8 cellular contexts compared by ENCODE assay signal in genomic region chr10:28668363-28669226, GRCh38. TPM values are rescaled to one million over a fixed set of nuclear protein-coding genes. Genes with fewer than 3 reads are reported as not detected.
DNase-seq lines count a peak whose midpoint lies in the region; TF ChIP-seq lines count a peak whose summit lies in the region.

No MANE protein-coding gene starts in this region.

- dilution Hi-C loops in mammary epithelial cell (cut with HindIII; ENCODE audit: low sequenced_read_pairs), result no loop called here

- no peak overlapping the region for H3K27ac ChIP-seq in mammary epithelial cell (ENCODE audit: insufficient read depth, low read depth, low read length)

- H3K4me3 ChIP-seq in mammary epithelial cell (replicated peaks in 1 of 3; ENCODE audit: insufficient read depth in 1 of 3, low read depth in 2 of 3, low read length in 3 of 3), result peak overlapping the region; percentile 43 to 45 (median 44)

- H3K36me3 ChIP-seq in mammary epithelial cell (ENCODE audit: insufficient read depth, low read length), result no peaks in the 10 kb centered on the region

- TF ChIP-seq CTCF in mammary epithelial cell (conservative IDR thresholded peaks at IDR 0.05 in 1 of 2, IDR thresholded peaks at IDR 0.05 in 1 of 2; ENCODE audit: extremely low read depth in 1 of 2, insufficient read depth in 1 of 2, low read depth in 1 of 2, low read length in 2 of 2), result no peak

- H3K4me1 Mint-ChIP-seq in T-helper 1 cell treated with Interleukin-12 subunit alpha and Interleukin-12 subunit beta and Interleukin-4 antibody, amounts not matched to agents 30 μg/mL and 1 μg/mL, for 36 hours (ENCODE audit: low read depth), result peaks cover 7% of the 10 kb centered on the region

- H4K20me1 ChIP-seq in mammary epithelial cell (ENCODE audit: insufficient read depth, low read length), result no peaks in the 10 kb centered on the region

- H3K9me3 Mint-ChIP-seq in T-helper 1 cell treated with Interleukin-12 subunit alpha and Interleukin-12 subunit beta and Interleukin-4 antibody, amounts not matched to agents 30 μg/mL and 1 μg/mL, for 36 hours, result no peaks in the 10 kb centered on the region

- BruUV-seq in mammary epithelial cell (replicated peaks; lab: Mats Ljungman, UMichigan), result no TSS peak

- 3% methylated on average over 31 of the region's 59 CpGs for WGBS in mammary epithelial cell (ENCODE audit: low coverage, missing lambda C conversion rate)

- intact Hi-C loops in mammary epithelial cell (cut with micrococcal nuclease), result no loop called here

- no peaks in the 10 kb centered on the region for H3K79me2 ChIP-seq in mammary epithelial cell (ENCODE audit: insufficient read depth, low read length)

- H3K4me2 ChIP-seq in mammary epithelial cell (ENCODE audit: insufficient read depth, low read depth, low read length), result peak overlapping the region; percentile 89

- in situ Hi-C loops in mammary epithelial cell (cut with MboI; ENCODE audit: low sequenced_read_pairs in 2 of 2), result loop anchor here (10.0 kb wide), 3 partner anchors 316 to 636 kb away; no protein-coding TSS in a partner anchor

- H3K9me3 ChIP-seq in mammary epithelial cell (replicated peaks; ENCODE audit: insufficient read depth, low read length), result no peaks in the 10 kb centered on the region

- peak overlapping the region; percentile 79 for H3K4me3 Mint-ChIP-seq in T-helper 1 cell treated with Interleukin-12 subunit alpha and Interleukin-12 subunit beta and Interleukin-4 antibody, amounts not matched to agents 30 μg/mL and 1 μg/mL, for 36 hours

- H3K9ac ChIP-seq in mammary epithelial cell (ENCODE audit: insufficient read depth, low read length), result no peak overlapping the region

- H3K27me3 Mint-ChIP-seq in T-helper 1 cell treated with Interleukin-12 subunit alpha and Interleukin-12 subunit beta and Interleukin-4 antibody, amounts not matched to agents 30 μg/mL and 1 μg/mL, for 36 hours (ENCODE audit: low read depth), result peaks cover 83% of the 10 kb centered on the region

- H2AFZ ChIP-seq in mammary epithelial cell (ENCODE audit: low read depth, low read length), result peak overlapping the region; percentile 91

- H3K36me3 Mint-ChIP-seq in T-helper 1 cell treated with Interleukin-12 subunit alpha and Interleukin-12 subunit beta and Interleukin-4 antibody, amounts not matched to agents 30 μg/mL and 1 μg/mL, for 36 hours (ENCODE audit: low read depth), result no peaks in the 10 kb centered on the region

- H3K27me3 ChIP-seq in mammary epithelial cell (ENCODE audit: insufficient read depth, low read length), result peaks cover 7% of the 10 kb centered on the region

- peaks cover 2% of the 10 kb centered on the region for H3K4me1 ChIP-seq in mammary epithelial cell (ENCODE audit: insufficient read depth, low read length)

- CTCF ChIA-PET in mammary epithelial cell (lab: Charles Lee; ENCODE audit: low non-redundant PET), result no interaction called here

- H3K27ac Mint-ChIP-seq in T-helper 1 cell treated with Interleukin-12 subunit alpha and Interleukin-12 subunit beta and Interleukin-4 antibody, amounts not matched to agents 30 μg/mL and 1 μg/mL, for 36 hours, result peak overlapping the region; percentile 19

- DNase-seq in NCI-H524 (lab: John Stamatoyannopoulos, UW) (peak; percentile 11 to 12), NCI-H524 treated with DMSO at 0.1 percent for 48 hours (lab: John Stamatoyannopoulos, UW) (no peak), mammary epithelial cell (peak; percentile 31), kidney glomerular epithelial cell (lab: John Stamatoyannopoulos, UW) (peak; percentile 64), GM19240 (ENCODE audit: insufficient read length, low spot score) (no peak), 8988T (no peak)
- DNase-seq in stimulated activated CD4-positive, alpha-beta T cell treated with anti-CD3 and anti-CD28 coated beads, Interleukin-4, amount 100 ng/mL, for 4 hours, result peak; percentile 13 to 32

RNA-seq across cellular contexts. Expression of gene BAMBI, which starts 8.7 kb away (rescaled TPM):
- 1 to 10 TPM; 4.2 to 7.0 TPM for total RNA-seq in mammary epithelial cell
- polyA plus RNA-seq in mammary epithelial cell, result 2.7 TPM
- polyA minus RNA-seq in mammary epithelial cell, result not detected

Comparison
In these comparisons a context has a peak if more than half of its experiments do, and no peak if none do; other contexts are left out.
1. DNase-seq: peak in NCI-H524 (2 of 2), mammary epithelial cell (single experiment), kidney glomerular epithelial cell (single experiment) and stimulated activated CD4-positive, alpha-beta T cell treated with anti-CD3 and anti-CD28 coated beads, Interleukin-4, amount 100 ng/mL, for 4 hours (2 of 2); none in NCI-H524 treated with DMSO at 0.1 percent for 48 hours (single experiment), GM19240 (single experiment) and 8988T (single experiment).